Comparison of ENCODE assay signal across 35 cellular contexts in genomic region chr2:618005-618404, GRCh38. TPM values are rescaled to one million over a fixed set of nuclear protein-coding genes. Genes with fewer than 3 reads are reported as not detected.
DNase-seq lines count a peak whose midpoint lies in the region; ATAC-seq, FAIRE-seq and TF ChIP-seq lines count a peak whose summit lies in the region.
"Had no signal": no experiment of that assay in that cellular context is flagged by ENCODE, and none has a peak within 500 bp of the region (broad histone marks: within the 10 kb centered on the region; RNA-seq: fewer than 3 reads in every experiment).

No MANE protein-coding gene starts in this region.

- WGBS in K562 (ENCODE audit: insufficient coverage, low coverage, missing lambda C conversion rate) = 2% methylated on average over 3 of the region's 3 CpGs

- no peak overlapping the region for H3K4me2 ChIP-seq in K562 (ENCODE audit: insufficient read depth, low read length)
- H3K4me2 ChIP-seq: A549; BLaER1; BLaER1 treated with 17β-estradiol and CSF1 and Interleukin-3, amounts not matched to agents 10 nM and 100 nM had no signal

- H3K36me3 ChIP-seq in K562 (ENCODE audit: control insufficient read depth, insufficient read depth, low read length) = no peaks in the 10 kb centered on the region
- H3K36me3 ChIP-seq: BE2C; BLaER1; BLaER1 treated with 17β-estradiol and CSF1 and Interleukin-3, amounts not matched to agents 10 nM and 100 nM had no signal

- H3K27me3 ChIP-seq in K562 (ENCODE audit: control insufficient read depth in 2 of 2, insufficient read depth in 2 of 2, low read length in 2 of 2) = peaks cover 5 to 24% of the 10 kb centered on the region in 2 experiments; a peak in 4 of 5 replicates
- H3K27me3 ChIP-seq: BE2C; BLaER1; BLaER1 treated with 17β-estradiol and CSF1 and Interleukin-3, amounts not matched to agents 10 nM and 100 nM had no signal

- no peak for TF ChIP-seq POLR2A in K562 (conservative IDR thresholded peaks at IDR 0.05)

- FAIRE-seq in HTR-8/SVneo (lab: Jason Lieb, UNC) (peak; percentile 44), K562 (lab: Jason Lieb, UNC) (no peak)
- FAIRE-seq: A204.1, A549, D721Med had no signal

- no peak overlapping the region for H3K9ac ChIP-seq in K562 (ENCODE audit: insufficient read depth in 1 of 2, low read depth in 2 of 2, low read length in 2 of 2)
- H3K9ac ChIP-seq: BLaER1; BLaER1 treated with 17β-estradiol and CSF1 and Interleukin-3, amounts not matched to agents 10 nM and 100 nM had no signal

- H3K4me1 Mint-ChIP-seq in activated CD8-positive, alpha-beta memory T cell treated with anti-CD3 and anti-CD28 coated beads, Interleukin-2, amount 10 ng/mL, durations not matched to agents 7 days and 5 days = no peaks in the 10 kb centered on the region
- H3K4me1 Mint-ChIP-seq: B cell; CD14-positive monocyte; CD4-positive, alpha-beta memory T cell; CD4-positive, CD25-positive, alpha-beta regulatory T cell; CD8-positive, alpha-beta memory T cell had no signal

- no peak for TF ChIP-seq EP300 in K562 (IDR thresholded peaks at IDR 0.05; ENCODE audit: low read length)

- no peak for TF ChIP-seq CTCF in K562 (IDR thresholded peaks at IDR 0.05 in 2 of 3, conservative IDR thresholded peaks at IDR 0.05 in 1 of 3; ENCODE audit: insufficient read depth in 2 of 3, low read depth in 1 of 3, low read length in 3 of 3)

- peaks cover 7% of the 10 kb centered on the region for H3K27me3 Mint-ChIP-seq in activated CD8-positive, alpha-beta memory T cell treated with anti-CD3 and anti-CD28 coated beads, Interleukin-2, amount 10 ng/mL, durations not matched to agents 7 days and 5 days

- no peaks in the 10 kb centered on the region for H3K9me3 ChIP-seq in K562 (replicated peaks; ENCODE audit: control insufficient read depth, insufficient read depth, low read depth, low read length)
- H3K9me3 ChIP-seq: BE2C had no signal

- intact Hi-C loops in K562 (cut with micrococcal nuclease) = no loop called here

- H3K27ac Mint-ChIP-seq in activated CD8-positive, alpha-beta memory T cell treated with anti-CD3 and anti-CD28 coated beads, Interleukin-2, amount 10 ng/mL, durations not matched to agents 7 days and 5 days = no peak overlapping the region
- H3K27ac Mint-ChIP-seq: B cell; CD14-positive monocyte; CD4-positive, alpha-beta memory T cell; CD4-positive, alpha-beta T cell; CD4-positive, CD25-positive, alpha-beta regulatory T cell; CD8-positive, alpha-beta memory T cell; CD8-positive, alpha-beta T cell had no signal

- ATAC-seq in activated CD8-positive, alpha-beta memory T cell treated with anti-CD3 and anti-CD28 coated beads, Interleukin-2, amount 10 ng/mL, durations not matched to agents 7 days and 5 days = no peak
- no peak for ATAC-seq in K562
- ATAC-seq: A549; CD8-positive, alpha-beta T cell had no signal

- no TSS peak for BruUV-seq in K562 (replicated peaks; lab: Mats Ljungman, UMichigan)

- no peak overlapping the region for H2AFZ ChIP-seq in K562 (ENCODE audit: low read depth, low read length)

- TF ChIP-seq RAD21 in K562 (CRISPR knock-in tag; conservative IDR thresholded peaks at IDR 0.05 in 1 of 2, IDR thresholded peaks at IDR 0.05 in 1 of 2) = no peak

- no peaks in the 10 kb centered on the region for H3K36me3 Mint-ChIP-seq in activated CD8-positive, alpha-beta memory T cell treated with anti-CD3 and anti-CD28 coated beads, Interleukin-2, amount 10 ng/mL, durations not matched to agents 7 days and 5 days
- H3K36me3 Mint-ChIP-seq: CD14-positive monocyte; CD4-positive, alpha-beta memory T cell; CD4-positive, CD25-positive, alpha-beta regulatory T cell; CD8-positive, alpha-beta T cell had no signal

- no peak overlapping the region for H3K27ac ChIP-seq in K562 (ENCODE audit: extremely low read depth, low read depth, low read length)
- H3K27ac ChIP-seq: 22Rv1; A549; BLaER1; BLaER1 treated with 17β-estradiol and CSF1 and Interleukin-3, amounts not matched to agents 10 nM and 100 nM; C4-2B had no signal

- H3K4me3 Mint-ChIP-seq in activated CD8-positive, alpha-beta memory T cell treated with anti-CD3 and anti-CD28 coated beads, Interleukin-2, amount 10 ng/mL, durations not matched to agents 7 days and 5 days = no peak overlapping the region
- H3K4me3 Mint-ChIP-seq: B cell; CD14-positive monocyte; CD4-positive, alpha-beta memory T cell; CD4-positive, alpha-beta T cell; CD4-positive, CD25-positive, alpha-beta regulatory T cell; CD8-positive, alpha-beta memory T cell; CD8-positive, alpha-beta T cell had no signal

- peaks cover 2% of the 10 kb centered on the region for H3K9me3 Mint-ChIP-seq in activated CD8-positive, alpha-beta memory T cell treated with anti-CD3 and anti-CD28 coated beads, Interleukin-2, amount 10 ng/mL, durations not matched to agents 7 days and 5 days (ENCODE audit: low read depth)

- no peaks in the 10 kb centered on the region for H3K79me2 ChIP-seq in K562 (ENCODE audit: control insufficient read depth, insufficient read depth, low read length)

- peaks cover 0 to 3% of the 10 kb centered on the region in 2 experiments; a peak in 1 of 5 replicates for H3K4me1 ChIP-seq in K562 (replicated peaks in 1 of 2; ENCODE audit: control insufficient read depth in 2 of 2, insufficient read depth in 2 of 2, low read length in 2 of 2)
- H3K4me1 ChIP-seq: A549; BE2C; BLaER1; BLaER1 treated with 17β-estradiol and CSF1 and Interleukin-3, amounts not matched to agents 10 nM and 100 nM; Caco-2 had no signal

- POLR2A ChIA-PET in K562 (lab: Yijun Ruan, JAX) = no interaction called here

- CTCF ChIA-PET in activated CD8-positive, alpha-beta memory T cell treated with anti-CD3 and anti-CD28 coated beads, Interleukin-2, amount 10 ng/mL, durations not matched to agents 7 days and 5 days (lab: Charles Lee) = no interaction called here
- CTCF ChIA-PET in K562 (lab: Yijun Ruan, JAX; ENCODE audit: low intra/inter-chr PET ratio) = no interaction called here

- peak; percentile 4 for DNase-seq in activated CD8-positive, alpha-beta memory T cell treated with anti-CD3 and anti-CD28 coated beads, Interleukin-2, amount 10 ng/mL, durations not matched to agents 7 days and 5 days
- no peak for DNase-seq in activated CD8-positive, alpha-beta memory T cell treated with anti-CD3 and anti-CD28 coated beads, Interleukin-2, amount 50 U/mL, for 4 hours
- DNase-seq in HTR-8/SVneo (ENCODE audit: insufficient read length, low spot score) = no peak
- DNase-seq in K562 (ENCODE audit: extremely low read depth in 1 of 4, low spot score in 3 of 4) = no peak
- DNase-seq in stimulated activated CD4-positive, alpha-beta T cell treated with anti-CD3 and anti-CD28 coated beads, Interleukin-15, amount 100 ng/mL, for 24 hours = no peak
- no peak for DNase-seq in retina
- DNase-seq: 8988T; ACHN; AML-193; BE2C; C1 segment of cervical spinal cord; Caco-2; Calu3; CD4-positive, alpha-beta memory T cell; CD4-positive, alpha-beta T cell; CD4-positive, CD25-positive, alpha-beta regulatory T cell; CD8-positive, alpha-beta memory T cell; COR-L47; DMS 273 treated with DMSO at 0.1 percent for 48 hours; DMS153; DMS53; DMS79; DMS79 treated with DMSO at 0.1 percent for 48 hours; DND-41; EL had no signal

- H3K9me1 ChIP-seq in K562 (ENCODE audit: control insufficient read depth, insufficient read depth, low read length) = no peaks in the 10 kb centered on the region

- in situ Hi-C loops in K562 (cut with MboI) = no loop called here

- no peak overlapping the region for H3K4me3 ChIP-seq in K562
- H3K4me3 ChIP-seq: A549; BLaER1; BLaER1 treated with 17β-estradiol and CSF1 and Interleukin-3, amounts not matched to agents 10 nM and 100 nM had no signal

- no peaks in the 10 kb centered on the region for H4K20me1 ChIP-seq in K562 (replicated peaks; ENCODE audit: control insufficient read depth, insufficient read depth, low read length)
- H4K20me1 ChIP-seq: BLaER1; BLaER1 treated with 17β-estradiol and CSF1 and Interleukin-3, amounts not matched to agents 10 nM and 100 nM had no signal

TF ChIP-seq in K562, 482 proteins besides CTCF, POLR2A, EP300 and RAD21 (continues in another document):
- TF ChIP-seq ZNF239 (CRISPR knock-in tag; IDR thresholded peaks at IDR 0.05) (no peak), FIP1L1 (IDR thresholded peaks at IDR 0.05; ENCODE audit: low read depth, low read length, poor library complexity, severe bottlenecking) (no peak), ZFP91 (CRISPR knock-in tag; IDR thresholded peaks at IDR 0.05) (no peak), CREBBP (IDR thresholded peaks at IDR 0.05; ENCODE audit: low read depth, low read length) (no peak), ZNF354B (CRISPR knock-in tag; IDR thresholded peaks at IDR 0.05) (0 out of 2 replicates have a peak, but pooled peaks have one; percentile 25)

RNA-seq across cellular contexts. Expression of gene TMEM18, which starts 59.2 kb away (rescaled TPM):
- 10 to 100 TPM; 22.1 to 25.6 TPM for total RNA-seq in activated CD8-positive, alpha-beta memory T cell treated with anti-CD3 and anti-CD28 coated beads, Interleukin-2, amount 10 ng/mL, durations not matched to agents 7 days and 5 days
- total RNA-seq in K562 (2011; cell fraction: chromatin; rRNA removed; ENCODE audit: low replicate concordance) = 46.2 and 62.9 TPM in 2 replicates
- 25.7 and 27.0 TPM in 2 replicates for total RNA-seq in K562 (2011; cell fraction: nucleolus; rRNA removed)
- total RNA-seq in K562 (2011; cell fraction: nucleoplasm; rRNA removed) = 33.0 and 41.0 TPM in 2 replicates
- total RNA-seq in K562 (2014; rRNA removed) = 12.8 and 12.9 TPM in 2 replicates
- 19.6 and 23.4 TPM in 2 replicates for total RNA-seq in K562 (2014; rRNA removed; fragmentation: Illumina TruSeq; extraction: Trizol)
- total RNA-seq in K562 (2015; rRNA removed; fragmentation: Illumina TruSeq; extraction: Trizol) = 19.4 and 19.9 TPM in 2 replicates
- total RNA-seq in K562 (2021) = 18.4 and 21.3 TPM in 2 replicates
- polyA plus RNA-seq in K562 (2011; rRNA removed) = 21.1 and 28.3 TPM in 2 replicates
- polyA plus RNA-seq in K562 (2011; cell fraction: cytosol; rRNA removed) = 12.3 and 19.7 TPM in 2 replicates
- polyA plus RNA-seq in K562 (2011; cell fraction: nucleus; rRNA removed) = 36.1 and 37.8 TPM in 2 replicates
- 19.3 and 26.1 TPM in 2 replicates for polyA plus RNA-seq in K562 (2012)
- polyA plus RNA-seq in K562 (2014; fragmentation: Illumina TruSeq; extraction: Trizol) = 19.2 and 21.8 TPM in 2 replicates
- polyA plus RNA-seq in K562 (2014; fragmentation: Nextera tagmentation; extraction: Ambion mirVana) = 10 to 100 TPM; 54.5 to 55.9 TPM
- polyA plus RNA-seq in K562 (2014; rRNA removed) = 17.5 and 30.7 TPM in 2 replicates
- polyA minus RNA-seq in K562 (2011; rRNA and poly(A)+ RNA removed) = 20.6 and 22.0 TPM in 2 replicates
- 6.6 and 9.2 TPM in 2 replicates for polyA minus RNA-seq in K562 (2011; cell fraction: cytosol; rRNA and poly(A)+ RNA removed)
- polyA minus RNA-seq in K562 (2011; cell fraction: nucleus; rRNA and poly(A)+ RNA removed) = 12.8 and 15.7 TPM in 2 replicates
